ENCODE assay signal across 8 cellular contexts in genomic region chr2:27072950-27073349, GRCh38. TPM values are rescaled to one million over a fixed set of nuclear protein-coding genes. Genes with fewer than 3 reads are reported as not detected.
DNase-seq lines count a peak whose midpoint lies in the region; ATAC-seq, FAIRE-seq and TF ChIP-seq lines count a peak whose summit lies in the region.
"Had no signal": no experiment of that assay in that cellular context is flagged by ENCODE, and none has a peak within 500 bp of the region (broad histone marks: within the 10 kb centered on the region; RNA-seq: fewer than 3 reads in every experiment).

No MANE protein-coding gene starts in this region.

- no peaks in the 10 kb centered on the region for H3K27me3 ChIP-seq in IMR-90 (ENCODE audit: control insufficient read depth, insufficient read depth, low read length)
- H3K27me3 ChIP-seq in adrenal gland: no peaks in the 10 kb centered on the region

- intact Hi-C loops in IMR-90 (cut with micrococcal nuclease): loop anchor here (5.0 kb wide), 1 partner anchor 111 kb away; no protein-coding TSS in a partner anchor
- intact Hi-C loops in adrenal gland (cut with DNase I): no loop called here
- intact Hi-C loops in kidney (cut with DNase I): no loop called here

- H3K18ac ChIP-seq in IMR-90 (ENCODE audit: low read depth, low read length): peak overlapping the region; percentile 83

- peaks cover 40% of the 10 kb centered on the region for H3K4me1 ChIP-seq in IMR-90 (ENCODE audit: control insufficient read depth, insufficient read depth, low read length)
- H3K4me1 ChIP-seq in adrenal gland (replicated peaks in 1 of 2): peaks cover 16 to 52% of the 10 kb centered on the region in 2 donors
- peaks cover 14 to 26% of the 10 kb centered on the region in 2 donors for H3K4me1 ChIP-seq in kidney (ENCODE audit: control insufficient read depth in 1 of 2, insufficient read depth in 1 of 2, low read depth in 1 of 2, low read length in 2 of 2)

- H4K8ac ChIP-seq in IMR-90 (ENCODE audit: low read depth in 2 of 2, low read length in 2 of 2): peak overlapping the region; percentile 85 to 99

- TF ChIP-seq CTCF in IMR-90 (conservative IDR thresholded peaks at IDR 0.05; ENCODE audit: low read depth, low read length): no peak
- no peak for TF ChIP-seq CTCF in adrenal gland (IDR thresholded peaks at IDR 0.05)
- no peak for TF ChIP-seq CTCF in kidney (IDR thresholded peaks at IDR 0.05; ENCODE audit: borderline replicate concordance, extremely low read depth, insufficient read depth)

- DNase-seq in IMR-90: peak; percentile 82
- DNase-seq in adrenal gland: no peak
- no peak for DNase-seq in kidney
- no peak for DNase-seq in stimulated activated naive CD8-positive, alpha-beta T cell treated with anti-CD3 and anti-CD28 coated beads, Interleukin-15, amount 100 ng/mL, for 72 hours
- DNase-seq in H4 (ENCODE audit: low spot score): no peak
- DNase-seq: kidney glomerular epithelial cell had no signal

- TF ChIP-seq POLR2A in IMR-90 (IDR thresholded peaks at IDR 0.05; ENCODE audit: low read depth, low read length) (no peak), adrenal gland (IDR thresholded peaks at IDR 0.05) (no peak)

- no peak for TF ChIP-seq RAD21 in IMR-90 (IDR thresholded peaks at IDR 0.05; ENCODE audit: low read length)

- peak overlapping the region; percentile 94 for H3K56ac ChIP-seq in IMR-90 (ENCODE audit: extremely low read depth, insufficient read depth, low read length)

- peak overlapping the region; percentile 99 for H2AK9ac ChIP-seq in IMR-90 (replicated peaks; ENCODE audit: low read depth, low read length, poor library complexity)

- H3K9me3 Mint-ChIP-seq in stimulated activated naive CD8-positive, alpha-beta T cell treated with anti-CD3 and anti-CD28 coated beads, Interleukin-15, amount 100 ng/mL, for 72 hours: no peaks in the 10 kb centered on the region

- H3K27ac ChIP-seq in IMR-90 (ENCODE audit: insufficient read depth, low read length): peak overlapping the region; percentile 96
- H3K27ac ChIP-seq in adrenal gland: peak overlapping the region in 3 of 5 donors; percentile 38 to 95 (median 83)
- H3K27ac ChIP-seq in kidney (ENCODE audit: low read depth in 2 of 2, low read length in 2 of 2): peak overlapping the region; percentile 85 to 90

- CTCF ChIA-PET in IMR-90 (lab: Yijun Ruan, JAX): no interaction called here

- H3K9me3 ChIP-seq in IMR-90 (ENCODE audit: control insufficient read depth, insufficient read depth, low read length): no peaks in the 10 kb centered on the region
- no peaks in the 10 kb centered on the region for H3K9me3 ChIP-seq in adrenal gland (replicated peaks in 1 of 3)
- no peaks in the 10 kb centered on the region for H3K9me3 ChIP-seq in kidney (ENCODE audit: control insufficient read depth in 1 of 2, low read length in 2 of 2)

- peak overlapping the region; percentile 21 for H2BK15ac ChIP-seq in IMR-90 (ENCODE audit: low read depth, low read length)

- peak overlapping the region; percentile 93 for H4K91ac ChIP-seq in IMR-90 (ENCODE audit: insufficient read depth, low read depth, low read length)

- peak overlapping the region; percentile 81 for H2BK20ac ChIP-seq in IMR-90 (ENCODE audit: low read depth, low read length)

- peak overlapping the region; percentile 83 for H2AFZ ChIP-seq in IMR-90 (replicated peaks; ENCODE audit: low read length, poor library complexity)

- H3K4me3 ChIP-seq in IMR-90 (ENCODE audit: insufficient read depth, low read depth, low read length) (no peak overlapping the region), adrenal gland (no peak overlapping the region), kidney (ENCODE audit: low read length in 2 of 2) (no peak overlapping the region)

- dilution Hi-C loops in IMR-90 (cut with HindIII; ENCODE audit: low sequenced_read_pairs, unreplicated experiment): no loop called here

- H2BK120ac ChIP-seq in IMR-90 (ENCODE audit: low read depth, low read length): peak overlapping the region; percentile 97

- BruUV-seq in IMR-90 (replicated peaks; lab: Mats Ljungman, UMichigan): no TSS peak

- H3K4me3 Mint-ChIP-seq in stimulated activated naive CD8-positive, alpha-beta T cell treated with anti-CD3 and anti-CD28 coated beads, Interleukin-15, amount 100 ng/mL, for 72 hours: peak overlapping the region; percentile 91 to 94

- peaks cover 20% of the 10 kb centered on the region for H4K20me1 ChIP-seq in IMR-90 (ENCODE audit: insufficient read depth, low read length)

- peak overlapping the region; percentile 78 for H3K23ac ChIP-seq in IMR-90 (ENCODE audit: low read depth, low read length)

- H4K5ac ChIP-seq in IMR-90 (ENCODE audit: low read depth, low read length): peak overlapping the region; percentile 90

- H3K9ac ChIP-seq in IMR-90 (ENCODE audit: low read depth, low read length) (peak overlapping the region; percentile 69), kidney (ENCODE audit: low read length in 2 of 2) (no peak overlapping the region)

- peak overlapping the region; percentile 94 for H2BK5ac ChIP-seq in IMR-90 (ENCODE audit: low read depth, low read length, poor library complexity, severe bottlenecking)

- H3K4ac ChIP-seq in IMR-90 (ENCODE audit: low read depth, low read length): peak overlapping the region; percentile 99

- peaks cover 25 to 43% of the 10 kb centered on the region in 2 experiments for H3K79me1 ChIP-seq in IMR-90 (ENCODE audit: low read depth in 1 of 2, low read length in 2 of 2)

- H3K14ac ChIP-seq in IMR-90 (replicated peaks; ENCODE audit: low read depth, low read length): peak overlapping the region; percentile 98

- peaks cover 21% of the 10 kb centered on the region for H3K36me3 ChIP-seq in IMR-90 (ENCODE audit: control insufficient read depth, insufficient read depth, low read length)
- peaks cover 0 to 24% of the 10 kb centered on the region in 2 donors for H3K36me3 ChIP-seq in adrenal gland (replicated peaks in 1 of 2)
- peaks cover 0 to 17% of the 10 kb centered on the region in 2 donors for H3K36me3 ChIP-seq in kidney (ENCODE audit: control insufficient read depth in 1 of 2, insufficient read depth in 2 of 2, low read length in 2 of 2)

- peaks cover 30% of the 10 kb centered on the region for H3K9me1 ChIP-seq in IMR-90 (ENCODE audit: insufficient read depth, low read length)

- peaks cover 86% of the 10 kb centered on the region for H3K4me1 Mint-ChIP-seq in stimulated activated naive CD8-positive, alpha-beta T cell treated with anti-CD3 and anti-CD28 coated beads, Interleukin-15, amount 100 ng/mL, for 72 hours

- in situ Hi-C loops in IMR-90 (cut with MboI; ENCODE audit: low sequenced_read_pairs): no loop called here

- H2AK5ac ChIP-seq in IMR-90 (ENCODE audit: low read depth, low read length): peak overlapping the region; percentile 97

- ATAC-seq in IMR-90 (ENCODE audit: low read depth) (no peak), HG03139 (IDR thresholded peaks at IDR 0.05; ENCODE audit: unreplicated experiment) (no peak), HG02623 (IDR thresholded peaks at IDR 0.05; ENCODE audit: unreplicated experiment) (no peak)
- no peak for ATAC-seq in stimulated activated naive CD8-positive, alpha-beta T cell treated with anti-CD3 and anti-CD28 coated beads, Interleukin-15, amount 100 ng/mL, for 72 hours

- no peaks in the 10 kb centered on the region for H3K27me3 Mint-ChIP-seq in stimulated activated naive CD8-positive, alpha-beta T cell treated with anti-CD3 and anti-CD28 coated beads, Interleukin-15, amount 100 ng/mL, for 72 hours

- no peak for FAIRE-seq in kidney (lab: Jason Lieb, UNC)

- H3K27ac Mint-ChIP-seq in stimulated activated naive CD8-positive, alpha-beta T cell treated with anti-CD3 and anti-CD28 coated beads, Interleukin-15, amount 100 ng/mL, for 72 hours: no peak overlapping the region

- H3K4me2 ChIP-seq in IMR-90 (ENCODE audit: low read depth, low read length): peak overlapping the region; percentile 48

- POLR2A ChIA-PET in IMR-90 (lab: Charles Lee; ENCODE audit: unreplicated experiment): interaction anchor here (0.7 to 1.4 kb wide), 2 partner anchors 8 to 9 kb away, joined by 3 to 4 read pairs; no protein-coding TSS in a partner anchor

- 80% methylated on average over 1 of the region's 4 CpGs; no CpG with 5 or more reads in 1 of the 2 experiments for WGBS in IMR-90 (ENCODE audit: extremely low coverage in 2 of 2, insufficient read length in 1 of 2), 2 experiments
- 75 to 96% (median 87%) methylated on average over 3 to 4 of the region's 4 CpGs for WGBS in adrenal gland, 4 donors

RNA-seq across cellular contexts. Expression of gene OST4, which starts 1.5 kb away (rescaled TPM):
- total RNA-seq in IMR-90 (2012; rRNA removed) (196 and 386 TPM in 2 replicates), adrenal gland (100 to 1,000 TPM; 174 to 573 (median 381) TPM), kidney (260 TPM)
- polyA plus RNA-seq in IMR-90 (2012; rRNA removed) (806 and 1,337 TPM in 2 replicates), adrenal gland (100 to 1,000 TPM; 387 to 602 (median 531) TPM), kidney (ENCODE audit: insufficient read depth, low read depth, low replicate concordance) (718 TPM)
- polyA plus RNA-seq in IMR-90 (2012; cell fraction: cytosol; rRNA removed): 677 and 1,004 TPM in 2 replicates
- polyA plus RNA-seq in IMR-90 (2012; cell fraction: nucleus; rRNA removed; ENCODE audit: low replicate concordance): 119 and 187 TPM in 2 replicates
- total RNA-seq in H4 (2014; rRNA removed; shearing (Covaris generic)): 328 and 330 TPM in 2 replicates

RNA-seq across cellular contexts. Expression of gene EMILIN1, which starts 5.5 kb away (rescaled TPM):
- total RNA-seq in IMR-90 (2012; rRNA removed): 26.5 and 27.8 TPM in 2 replicates
- 95.6 and 123 TPM in 2 replicates for polyA plus RNA-seq in IMR-90 (2012; rRNA removed)
- 92.2 and 162 TPM in 2 replicates for polyA plus RNA-seq in IMR-90 (2012; cell fraction: cytosol; rRNA removed)
- 96.9 and 278 TPM in 2 replicates for polyA plus RNA-seq in IMR-90 (2012; cell fraction: nucleus; rRNA removed; ENCODE audit: low replicate concordance)
- total RNA-seq in adrenal gland: 100 to 1,000 TPM in 5 of 8 donors, 10 to 100 TPM in 3; 51.6 to 243 (median 127) TPM
- 100 to 1,000 TPM in 1 of 3 donors, 10 to 100 TPM in 1, 1 to 10 TPM in 1; 4.2 to 168 (median 84.4) TPM for polyA plus RNA-seq in adrenal gland
- 75.2 TPM for total RNA-seq in kidney
- polyA plus RNA-seq in kidney (ENCODE audit: insufficient read depth, low read depth, low replicate concordance): 32.1 TPM
- 10.8 and 30.2 TPM in 2 replicates for total RNA-seq in H4 (2014; rRNA removed; shearing (Covaris generic))

RNA-seq across cellular contexts. Expression of gene KHK, which starts 13.6 kb away (rescaled TPM):
- total RNA-seq in IMR-90 (2012; rRNA removed) (0.56 and 0.72 TPM in 2 replicates), adrenal gland (10 to 100 TPM in 4 of 8 donors, 1 to 10 TPM in 4; 4.0 to 14.4 (median 10.0) TPM), kidney (18.7 TPM)
- polyA plus RNA-seq in IMR-90 (2012; rRNA removed) (0.80 and 0.82 TPM in 2 replicates), adrenal gland (1 to 10 TPM; 3.3 to 6.7 (median 4.9) TPM), kidney (ENCODE audit: insufficient read depth, low read depth, low replicate concordance) (538 TPM)
- 0.58 and 0.95 TPM in 2 replicates for polyA plus RNA-seq in IMR-90 (2012; cell fraction: cytosol; rRNA removed)
- polyA plus RNA-seq in IMR-90 (2012; cell fraction: nucleus; rRNA removed; ENCODE audit: low replicate concordance): 0.68 and 1.2 TPM in 2 replicates
- total RNA-seq in H4 (2014; rRNA removed; shearing (Covaris generic)): 0.14 and 0.48 TPM in 2 replicates

RNA-seq across cellular contexts. Expression of gene AGBL5, which starts 21.5 kb away (rescaled TPM):
- total RNA-seq in IMR-90 (2012; rRNA removed) (22.8 and 26.2 TPM in 2 replicates), adrenal gland (10 to 100 TPM; 23.4 to 42.4 (median 30.4) TPM), kidney (36.5 TPM)
- polyA plus RNA-seq in IMR-90 (2012; rRNA removed) (19.0 and 21.1 TPM in 2 replicates), adrenal gland (10 to 100 TPM; 21.2 to 31.3 (median 29.8) TPM), kidney (ENCODE audit: insufficient read depth, low read depth, low replicate concordance) (33.4 TPM)
- polyA plus RNA-seq in IMR-90 (2012; cell fraction: cytosol; rRNA removed): 18.5 and 25.0 TPM in 2 replicates
- polyA plus RNA-seq in IMR-90 (2012; cell fraction: nucleus; rRNA removed; ENCODE audit: low replicate concordance): 12.2 and 14.9 TPM in 2 replicates
- 25.2 and 27.8 TPM in 2 replicates for total RNA-seq in H4 (2014; rRNA removed; shearing (Covaris generic))

RNA-seq across cellular contexts. Expression of gene TMEM214, which starts 40.2 kb away (rescaled TPM):
- total RNA-seq in IMR-90 (2012; rRNA removed) (31.7 and 32.1 TPM in 2 replicates), adrenal gland (100 to 1,000 TPM in 2 of 8 donors, 10 to 100 TPM in 6; 39.7 to 124 (median 53.2) TPM), kidney (74.8 TPM)
- polyA plus RNA-seq in IMR-90 (2012; rRNA removed) (121 and 132 TPM in 2 replicates), adrenal gland (100 to 1,000 TPM in 1 of 3 donors, 10 to 100 TPM in 2; 63.7 to 111 (median 96.8) TPM), kidney (ENCODE audit: insufficient read depth, low read depth, low replicate concordance) (50.5 TPM)
- 47.0 and 97.1 TPM in 2 replicates for polyA plus RNA-seq in IMR-90 (2012; cell fraction: cytosol; rRNA removed)
- 273 and 440 TPM in 2 replicates for polyA plus RNA-seq in IMR-90 (2012; cell fraction: nucleus; rRNA removed; ENCODE audit: low replicate concordance)
- 34.6 and 37.8 TPM in 2 replicates for total RNA-seq in H4 (2014; rRNA removed; shearing (Covaris generic))
